Comparison of ENCODE assay signal across 8 cellular contexts in genomic region chr9:129459550-129460322, GRCh38.
DNase-seq lines count a peak whose midpoint lies in the region; ATAC-seq and TF ChIP-seq lines count a peak whose summit lies in the region.

No MANE protein-coding gene starts in this region.

- H4K8ac ChIP-seq in mesendoderm (ENCODE audit: low read depth, low read length) = no peak overlapping the region

- H3K4me1 ChIP-seq in adrenal gland (replicated peaks in 1 of 2) (peaks cover 29 to 37% of the 10 kb centered on the region in 2 donors), mesendoderm (ENCODE audit: control insufficient read depth, low read depth, low read length) (peaks cover 9% of the 10 kb centered on the region), thyroid gland (peaks cover 39 to 49% of the 10 kb centered on the region in 2 donors)

- H3K18ac ChIP-seq in mesendoderm (ENCODE audit: low read length) = peak overlapping the region; percentile 82

- H2AK5ac ChIP-seq in mesendoderm (ENCODE audit: low read length) = no peak overlapping the region

- ATAC-seq in GM18873 (IDR thresholded peaks at IDR 0.05; ENCODE audit: low FRiP score, unreplicated experiment) = no peak

- H3K27me3 ChIP-seq in adrenal gland (no peaks in the 10 kb centered on the region), mesendoderm (ENCODE audit: insufficient read depth, low read length, poor library complexity) (no peaks in the 10 kb centered on the region), thyroid gland (no peaks in the 10 kb centered on the region)

- peak overlapping the region; percentile 28 for H2BK15ac ChIP-seq in mesendoderm (replicated peaks; ENCODE audit: low read depth)

- H3K36me3 ChIP-seq in adrenal gland (replicated peaks in 1 of 2) (no peaks in the 10 kb centered on the region), mesendoderm (ENCODE audit: control insufficient read depth, insufficient read depth, low read length) (no peaks in the 10 kb centered on the region), thyroid gland (no peaks in the 10 kb centered on the region)

- peak overlapping the region; percentile 33 for H3K4me2 ChIP-seq in mesendoderm (ENCODE audit: low read length)

- intact Hi-C loops in adrenal gland (cut with DNase I) (loop anchor here in 1 of 2 donors (10.0 kb wide), 1 partner anchor 285 kb away; the partner anchor contains the start of gene IER5L), thyroid gland (cut with DNase I) (no loop called here)

- H3K9me3 ChIP-seq in adrenal gland (replicated peaks in 1 of 3) (no peaks in the 10 kb centered on the region), thyroid gland (no peaks in the 10 kb centered on the region)

- H3K79me2 ChIP-seq in mesendoderm (ENCODE audit: control insufficient read depth, insufficient read depth, low read length) = no peaks in the 10 kb centered on the region

- 2 to 32% (median 21%) methylated on average over 7 to 29 of the region's 29 CpGs for WGBS in adrenal gland, 4 donors
- WGBS in mesendoderm (ENCODE audit: extremely low coverage, insufficient coverage, low lambda C conversion rate) = no CpG with 5 or more reads among the region's 29 CpGs
- whole genome bisulfite sequencing in thyroid gland, 2 donors = 21 to 28% methylated on average over 12 to 25 of the region's 29 CpGs

- no peak overlapping the region for H2BK5ac ChIP-seq in mesendoderm (ENCODE audit: low read length)

- no peaks in the 10 kb centered on the region for H3K79me1 ChIP-seq in mesendoderm (ENCODE audit: low read length)

- H3K27ac ChIP-seq in adrenal gland = peak overlapping the region in 3 of 5 donors; percentile 70 to 80 (median 78)
- no peak overlapping the region for H3K27ac ChIP-seq in mesendoderm (ENCODE audit: low read depth, low read length)
- peak overlapping the region; percentile 90 to 95 (median 92) for H3K27ac ChIP-seq in thyroid gland

- H3K9ac ChIP-seq in mesendoderm (ENCODE audit: low read length) = peak overlapping the region; percentile 45

- peak overlapping the region; percentile 97 for H3K4ac ChIP-seq in mesendoderm (ENCODE audit: low read depth, low read length)

- no peak overlapping the region for H4K5ac ChIP-seq in mesendoderm (ENCODE audit: low read length)

- DNase-seq in NCI-H1092 treated with DMSO at 0.1 percent for 48 hours (lab: John Stamatoyannopoulos, UW) (peak; percentile 58), NCI-H1092 (lab: John Stamatoyannopoulos, UW) (no peak), adrenal gland (peak in 1 of 7 donors; percentile 24), mesendoderm (no peak), thyroid gland (peak in 1 of 2 donors; percentile 55), NCI-H2029 treated with DMSO at 0.1 percent for 48 hours (lab: John Stamatoyannopoulos, UW) (no peak), NCI-H524 treated with DMSO at 0.1 percent for 48 hours (lab: John Stamatoyannopoulos, UW) (no peak)

- H3K4me3 ChIP-seq in adrenal gland = peak overlapping the region in 1 of 4 donors; percentile 21
- no peak overlapping the region for H3K4me3 ChIP-seq in mesendoderm (ENCODE audit: low read length)
- peak overlapping the region in 1 of 3 donors; percentile 6 for H3K4me3 ChIP-seq in thyroid gland (replicated peaks in 1 of 3)

- H2BK120ac ChIP-seq in mesendoderm (ENCODE audit: low read depth, low read length) = peak overlapping the region; percentile 5

- no peak for TF ChIP-seq POLR2A in adrenal gland (IDR thresholded peaks at IDR 0.05)
- TF ChIP-seq POLR2A in thyroid gland (IDR thresholded peaks at IDR 0.05) = no peak

- peak overlapping the region; percentile 29 for H3K23ac ChIP-seq in mesendoderm (ENCODE audit: low read length)

- H3K56ac ChIP-seq in mesendoderm (ENCODE audit: low read length) = peak overlapping the region; percentile 88

- no peak for TF ChIP-seq CTCF in adrenal gland (IDR thresholded peaks at IDR 0.05)
- no peak for TF ChIP-seq CTCF in thyroid gland (IDR thresholded peaks at IDR 0.05)
